8 cellular contexts compared by ENCODE assay signal in the genomic region with DNA sequence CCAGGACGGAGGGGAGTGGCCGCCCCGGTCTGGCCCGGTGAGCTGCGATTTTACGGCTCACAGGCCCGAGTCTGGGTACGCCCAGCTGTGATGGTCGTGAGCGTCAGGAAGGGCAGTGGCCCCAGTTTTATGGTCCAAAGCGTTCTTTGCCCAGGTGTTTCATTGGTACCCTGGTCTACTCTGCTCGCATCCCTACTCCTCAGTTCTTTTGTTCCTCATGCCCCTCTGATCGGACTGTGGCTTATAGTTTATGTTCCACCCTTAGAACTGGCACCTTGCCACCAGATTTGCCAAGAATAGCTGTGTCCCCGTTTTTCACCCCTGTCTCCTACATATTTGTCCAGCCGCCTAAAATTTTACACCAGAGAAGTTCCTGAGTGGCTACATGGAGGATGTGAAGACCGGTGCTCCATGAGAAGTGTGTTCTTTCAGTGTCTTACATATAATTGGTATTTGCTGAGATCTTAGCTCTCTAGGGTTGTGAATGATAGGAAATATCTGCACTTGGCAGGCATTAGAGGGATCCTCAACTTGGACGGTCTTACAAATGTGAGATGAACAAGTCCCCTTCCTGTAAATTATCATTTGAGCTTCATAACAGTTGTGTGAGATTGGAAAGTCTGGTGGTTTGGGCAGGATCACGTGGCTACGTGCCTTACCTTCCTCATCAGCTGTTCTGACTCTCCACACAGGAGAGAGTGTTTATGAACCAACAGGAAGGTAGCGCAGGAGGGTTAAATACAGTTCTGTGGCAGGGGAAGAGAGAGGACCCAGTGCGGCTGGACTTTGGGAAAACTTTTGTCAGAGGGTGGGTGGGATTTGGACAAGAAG. TPM values are rescaled to one million over a fixed set of nuclear protein-coding genes. Genes with fewer than 3 reads are reported as not detected.
DNase-seq lines count a peak whose midpoint lies in the region; ATAC-seq and TF ChIP-seq lines count a peak whose summit lies in the region.

No MANE protein-coding gene starts in this region.

- peaks cover 15% of the 10 kb centered on the region for H3K4me1 Mint-ChIP-seq in Caco-2 (ENCODE audit: low read depth, unreplicated experiment)

- H3K9me3 ChIP-seq in Caco-2 (no peaks in the 10 kb centered on the region), ascending aorta (no peaks in the 10 kb centered on the region), thymus (ENCODE audit: control insufficient read depth) (no peaks in the 10 kb centered on the region)

- CTCF ChIA-PET in Caco-2 (lab: Charles Lee), result interaction anchor here (1.0 to 2.8 kb wide), 5 partner anchors 14 to 234 kb away, joined by 3 to 33 read pairs (median 5); no protein-coding TSS in a partner anchor

- WGBS in thymus, result 12% methylated on average over 21 of the region's 21 CpGs

- H3K27me3 ChIP-seq in Caco-2 (replicated peaks; ENCODE audit: control insufficient read depth, insufficient read depth, low read length) (no peaks in the 10 kb centered on the region), ascending aorta (no peaks in the 10 kb centered on the region), layer of hippocampus (ENCODE audit: control insufficient read depth, insufficient read depth, low read length) (no peaks in the 10 kb centered on the region), thymus (ENCODE audit: control insufficient read depth, insufficient read depth) (no peaks in the 10 kb centered on the region)

- no peaks in the 10 kb centered on the region for H3K9me3 Mint-ChIP-seq in Caco-2 (ENCODE audit: unreplicated experiment)

- TF ChIP-seq CTCF in Caco-2 (IDR thresholded peaks at IDR 0.05; ENCODE audit: insufficient read depth in 1 of 2, low read depth in 1 of 2, low read length in 1 of 2, severe bottlenecking in 1 of 2, unreplicated experiment in 1 of 2) (no peak), ascending aorta (IDR thresholded peaks at IDR 0.05) (no peak)

- DNase-seq in Caco-2 (no peak), HT-29 (ENCODE audit: low spot score) (peak; percentile 77), ascending aorta (ENCODE audit: low spot score in 2 of 2) (peak in 1 of 2 donors; percentile 59), ureter (ENCODE audit: low spot score) (no peak)

- H3K27ac ChIP-seq in ascending aorta (peak overlapping the region; percentile 90 to 96), layer of hippocampus (ENCODE audit: low read depth, low read length) (peak overlapping the region; percentile 68), thymus (ENCODE audit: low read depth) (peak overlapping the region; percentile 94)

- no peaks in the 10 kb centered on the region for H3K27me3 Mint-ChIP-seq in Caco-2 (ENCODE audit: insufficient read depth, unreplicated experiment)

- POLR2A ChIA-PET in Caco-2 (lab: Charles Lee), result interaction anchor here (1.0 to 2.2 kb wide), 7 partner anchors 10 to 388 kb away, joined by 3 to 21 read pairs (median 7); partner anchors contain the start of genes C11orf54 and TAF1D

- H3K27ac Mint-ChIP-seq in Caco-2 (ENCODE audit: unreplicated experiment), result no peak overlapping the region

- intact Hi-C loops in Caco-2 (cut with micrococcal nuclease; ENCODE audit: unreplicated experiment) (loop anchor here (1.0 to 5.0 kb wide), 4 partner anchors 24 to 363 kb away; partner anchors contain the start of genes ANKRD49 and MRE11), ascending aorta (cut with DNase I) (loop anchor here (2.0 to 5.0 kb wide), 5 partner anchors 17 to 418 kb away; partner anchors contain the start of genes ANKRD49, C11orf54, MRE11 and TAF1D)

- TSS peak; percentile 35 for BruUV-seq in Caco-2 (replicated peaks; lab: Mats Ljungman, UMichigan)

- H3K4me1 ChIP-seq in Caco-2, result peaks cover 18% of the 10 kb centered on the region
- H3K4me1 ChIP-seq in ascending aorta, result peaks cover 2 to 40% of the 10 kb centered on the region in 2 donors
- peaks cover 16% of the 10 kb centered on the region for H3K4me1 ChIP-seq in thymus (ENCODE audit: control insufficient read depth, insufficient read depth, low read length)

- no peak overlapping the region for H3K4me3 Mint-ChIP-seq in Caco-2 (ENCODE audit: unreplicated experiment)

- peaks cover 9% of the 10 kb centered on the region for H3K36me3 Mint-ChIP-seq in Caco-2 (ENCODE audit: insufficient read depth, unreplicated experiment)

- H3K4me3 ChIP-seq in Caco-2 (ENCODE audit: low read depth, low read length) (peak overlapping the region; percentile 70), ascending aorta (peak overlapping the region; percentile 66 to 94), thymus (ENCODE audit: low read length) (peak overlapping the region; percentile 86)

- ATAC-seq in HG02852 (IDR thresholded peaks at IDR 0.05; ENCODE audit: unreplicated experiment) (no peak), GM18520 (IDR thresholded peaks at IDR 0.05; ENCODE audit: unreplicated experiment) (no peak)

- H3K36me3 ChIP-seq in Caco-2 (ENCODE audit: control insufficient read depth, insufficient read depth, low read length) (peaks cover 1% of the 10 kb centered on the region; the same call in 1 of the 2 replicates), ascending aorta (no peaks in the 10 kb centered on the region), thymus (ENCODE audit: control insufficient read depth, insufficient read depth) (no peaks in the 10 kb centered on the region)

RNA-seq across cellular contexts. Expression of gene PANX1, which starts 1.1 kb away (rescaled TPM):
- total RNA-seq in Caco-2 (2022), result 33.1 and 36.6 TPM in 2 replicates
- total RNA-seq in HT-29 (2014; rRNA removed; shearing (Covaris generic)), result 26.1 and 26.2 TPM in 2 replicates
- total RNA-seq in ascending aorta, result 24.4 TPM
- polyA plus RNA-seq in thymus, result 5.3 TPM
- 14.5 TPM for total RNA-seq in ureter
